In genomic region chr5:93076566-93076965, GRCh38 we compare ENCODE assay signal across 22 cellular contexts.
DNase-seq lines count a peak whose midpoint lies in the region; ATAC-seq and TF ChIP-seq lines count a peak whose summit lies in the region.
"Had no signal": no experiment of that assay in that cellular context is flagged by ENCODE, and none has a peak within 500 bp of the region (broad histone marks: within the 10 kb centered on the region; RNA-seq: fewer than 3 reads in every experiment).

No MANE protein-coding gene starts in this region.

- no peaks in the 10 kb centered on the region for H3K27me3 Mint-ChIP-seq in endodermal cell (ENCODE audit: insufficient read depth)

- 100% methylated on average over 2 to 4 of the region's 4 CpGs for WGBS in endodermal cell (ENCODE audit: insufficient coverage in 1 of 2, insufficient read length in 1 of 2), 2 experiments

- peak; percentile 24 for TF ChIP-seq CTCF in cardiac muscle cell (IDR thresholded peaks at IDR 0.05; ENCODE audit: low read depth, low read length)
- TF ChIP-seq CTCF in endodermal cell (conservative IDR thresholded peaks at IDR 0.05): no peak
- TF ChIP-seq CTCF in vagina (IDR thresholded peaks at IDR 0.05): no peak

- intact Hi-C loops in cardiac septum (cut with DNase I): loop anchor here (10.0 kb wide), 1 partner anchor 162 kb away; no protein-coding TSS in a partner anchor
- intact Hi-C loops in vagina (cut with DNase I): no loop called here

- TF ChIP-seq POLR2A in vagina (IDR thresholded peaks at IDR 0.05): no peak

- in situ Hi-C loops in SK-MEL-5 (cut with HindIII; ENCODE audit: low pct_unique_long_range_greater_than_20kb, low sequenced_read_pairs): no loop called here

- H3K9ac ChIP-seq in endodermal cell (ENCODE audit: extremely low read depth, low read length, poor library complexity, severe bottlenecking): no peak overlapping the region
- H3K9ac ChIP-seq: KMS-11, SK-N-SH had no signal

- no peak for ATAC-seq in HG02571 (IDR thresholded peaks at IDR 0.05; ENCODE audit: unreplicated experiment)
- ATAC-seq: CD8-positive, alpha-beta T cell had no signal

- DNase-seq in cardiac muscle cell (ENCODE audit: low read depth in 1 of 2, low spot score in 1 of 2): peak in 1 of 2 donors; percentile 70
- DNase-seq in cardiac septum (ENCODE audit: low spot score): no peak
- peak; percentile 18 for DNase-seq in SK-MEL-5 (ENCODE audit: low read depth, low spot score)
- peak; percentile 32 for DNase-seq in endodermal cell
- no peak for DNase-seq in ureter (ENCODE audit: low spot score)
- no peak for DNase-seq in vagina (ENCODE audit: extremely low spot score in 2 of 2)
- no peak for DNase-seq in NCI-H748 (lab: John Stamatoyannopoulos, UW; ENCODE audit: unreplicated experiment)
- DNase-seq: AML-193; C1 segment of cervical spinal cord; CD8-positive, alpha-beta T cell; GDM1; NCI-H1105 treated with DMSO at 0.1 percent for 48 hours; NCI-H2029 treated with DMSO at 0.1 percent for 48 hours; NCI-H226; NCI-H524; NCI-H82; Right ventricle myocardium superior; SK-N-SH had no signal

- no peaks in the 10 kb centered on the region for H3K36me3 ChIP-seq in cardiac muscle cell
- no peaks in the 10 kb centered on the region for H3K36me3 ChIP-seq in endodermal cell (ENCODE audit: control insufficient read depth, insufficient read depth, low read length)
- no peaks in the 10 kb centered on the region for H3K36me3 ChIP-seq in vagina
- H3K36me3 ChIP-seq: HAP-1 had no signal

- H3K27me3 ChIP-seq in cardiac muscle cell: peaks cover 92% of the 10 kb centered on the region
- no peaks in the 10 kb centered on the region for H3K27me3 ChIP-seq in endodermal cell (ENCODE audit: control insufficient read depth, insufficient read depth, low read length, poor library complexity, severe bottlenecking)
- no peaks in the 10 kb centered on the region for H3K27me3 ChIP-seq in vagina

- H3K9me3 Mint-ChIP-seq in endodermal cell: no peaks in the 10 kb centered on the region
- H3K9me3 Mint-ChIP-seq: CD8-positive, alpha-beta T cell had no signal

- H3K9me3 ChIP-seq in cardiac muscle cell (ENCODE audit: low read depth) (no peaks in the 10 kb centered on the region), endodermal cell (ENCODE audit: control insufficient read depth, low read length) (no peaks in the 10 kb centered on the region), vagina (no peaks in the 10 kb centered on the region)
- H3K9me3 ChIP-seq: HAP-1, SK-N-SH had no signal

- H3K4me3 Mint-ChIP-seq in endodermal cell: no peak overlapping the region
- H3K4me3 Mint-ChIP-seq: CD8-positive, alpha-beta T cell had no signal

- no peak overlapping the region for H3K4me3 ChIP-seq in cardiac muscle cell
- no peak overlapping the region for H3K4me3 ChIP-seq in endodermal cell (ENCODE audit: low read length)
- H3K4me3 ChIP-seq in vagina: no peak overlapping the region
- H3K4me3 ChIP-seq: HAP-1 had no signal

- H3K4me1 Mint-ChIP-seq in endodermal cell: no peaks in the 10 kb centered on the region

- H3K27ac ChIP-seq in cardiac muscle cell (no peak overlapping the region), endodermal cell (ENCODE audit: low read depth, low read length) (no peak overlapping the region), vagina (no peak overlapping the region)
- H3K27ac ChIP-seq: 22Rv1, KMS-11 had no signal

- H3K36me3 Mint-ChIP-seq in endodermal cell (ENCODE audit: low read depth): no peaks in the 10 kb centered on the region
- H3K36me3 Mint-ChIP-seq: CD8-positive, alpha-beta T cell had no signal

- H3K4me1 ChIP-seq in cardiac muscle cell (ENCODE audit: low read depth) (no peaks in the 10 kb centered on the region), endodermal cell (ENCODE audit: control insufficient read depth, insufficient read depth, low read length) (no peaks in the 10 kb centered on the region), vagina (peaks cover 11% of the 10 kb centered on the region)
- H3K4me1 ChIP-seq: HAP-1 had no signal

- H3K27ac Mint-ChIP-seq in endodermal cell: no peak overlapping the region
- H3K27ac Mint-ChIP-seq: CD8-positive, alpha-beta T cell had no signal

Comparison
In these comparisons a context has a peak if more than half of its experiments do, and no peak if none do; other contexts are left out.
1. DNase-seq: peak in SK-MEL-5 (single experiment) and endodermal cell (single experiment); none in cardiac septum (single experiment), ureter (single experiment), vagina (0 of 2) and NCI-H748 (single experiment).